ENCODE assay signal across 8 cellular contexts in the genomic region with DNA sequence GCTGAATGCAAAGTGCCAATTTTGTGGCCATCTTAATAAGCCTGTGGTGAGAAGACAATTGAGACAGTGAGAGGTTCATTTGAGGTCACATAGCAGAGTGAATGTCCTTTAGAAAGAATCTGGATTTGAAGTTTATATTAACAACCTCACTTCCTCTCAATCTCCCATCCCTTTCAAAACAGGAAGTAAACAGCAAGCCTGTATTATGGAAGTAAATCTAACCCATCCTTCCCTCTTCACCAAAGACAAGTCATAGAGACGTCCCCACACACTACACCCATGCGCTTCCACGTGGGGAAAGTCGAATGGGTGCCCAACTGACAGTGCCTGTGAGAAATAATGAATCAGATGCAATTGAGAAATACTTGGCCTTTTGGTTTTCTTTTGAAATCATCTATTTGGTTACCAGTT. TPM values are rescaled to one million over a fixed set of nuclear protein-coding genes. Genes with fewer than 3 reads are reported as not detected.
DNase-seq lines count a peak whose midpoint lies in the region; ATAC-seq and TF ChIP-seq lines count a peak whose summit lies in the region.

No MANE protein-coding gene starts in this region.

- peak overlapping the region; percentile 90 for H3K27ac Mint-ChIP-seq in CD8-positive, alpha-beta T cell

- H3K27me3 ChIP-seq in CD8-positive, alpha-beta T cell (ENCODE audit: insufficient read depth, low read length): no peaks in the 10 kb centered on the region

- peaks cover 10% of the 10 kb centered on the region for H3K36me3 ChIP-seq in CD8-positive, alpha-beta T cell (ENCODE audit: insufficient read depth, low read length)

- H3K4me3 ChIP-seq in CD8-positive, alpha-beta T cell (ENCODE audit: low read depth, low read length): no peak overlapping the region
- H3K4me3 ChIP-seq in skeletal muscle cell (ENCODE audit: low read depth, low read length): no peak overlapping the region
- no peak overlapping the region for H3K4me3 ChIP-seq in coronary artery

- peak overlapping the region; percentile 26 for H3K4me3 Mint-ChIP-seq in CD8-positive, alpha-beta T cell

- H3K27me3 Mint-ChIP-seq in CD8-positive, alpha-beta T cell (ENCODE audit: low read depth): no peaks in the 10 kb centered on the region

- POLR2A ChIA-PET in CD8-positive, alpha-beta T cell (lab: Charles Lee): no interaction called here

- H3K4me1 Mint-ChIP-seq in CD8-positive, alpha-beta T cell (ENCODE audit: low read depth): peaks cover 80% of the 10 kb centered on the region

- H3K9me3 Mint-ChIP-seq in CD8-positive, alpha-beta T cell: no peaks in the 10 kb centered on the region

- intact Hi-C loops in CD8-positive, alpha-beta T cell (cut with DNase I, micrococcal nuclease): loop anchor here in 1 of 2 experiments (5.0 kb wide), 1 partner anchor 37 kb away; no protein-coding TSS in a partner anchor

- CTCF ChIA-PET in CD8-positive, alpha-beta T cell (lab: Charles Lee): interaction anchor here (1.9 kb wide), 1 partner anchor 74 kb away, joined by 6 read pairs; no protein-coding TSS in a partner anchor

- peaks cover 57% of the 10 kb centered on the region for H3K36me3 Mint-ChIP-seq in CD8-positive, alpha-beta T cell

- peak in 1 of 7 experiments; percentile 16 for DNase-seq in CD8-positive, alpha-beta T cell
- DNase-seq in SKM-1 (lab: John Stamatoyannopoulos, UW; ENCODE audit: unreplicated experiment): peak; percentile 76
- DNase-seq in dermis microvascular lymphatic vessel endothelial cell (ENCODE audit: low read depth in 2 of 2): peak; percentile 16 to 25
- DNase-seq in skeletal muscle cell (ENCODE audit: low read depth): peak; percentile 11
- no peak for DNase-seq in coronary artery (ENCODE audit: low spot score)
- no peak for DNase-seq in T1000 (lab: John Stamatoyannopoulos, UW)
- no peak for DNase-seq in NCI-H2196 (lab: John Stamatoyannopoulos, UW; ENCODE audit: unreplicated experiment)

- no peaks in the 10 kb centered on the region for H3K9me3 ChIP-seq in CD8-positive, alpha-beta T cell (ENCODE audit: low read length)

- TF ChIP-seq CTCF in CD8-positive, alpha-beta T cell (IDR thresholded peaks at IDR 0.05): no peak
- TF ChIP-seq CTCF in coronary artery (IDR thresholded peaks at IDR 0.05): no peak

- ATAC-seq in CD8-positive, alpha-beta T cell: peak; percentile 48
- no peak for ATAC-seq in GM19328 (IDR thresholded peaks at IDR 0.05; ENCODE audit: unreplicated experiment)

- peak overlapping the region; percentile 3 for H3K27ac ChIP-seq in CD8-positive, alpha-beta T cell (ENCODE audit: low read depth, low read length)
- H3K27ac ChIP-seq in coronary artery: no peak overlapping the region

- H3K4me1 ChIP-seq in CD8-positive, alpha-beta T cell (ENCODE audit: insufficient read depth, low read length): peaks cover 79% of the 10 kb centered on the region

RNA-seq across cellular contexts. Expression of gene CCND3, which starts 28.8 kb away (rescaled TPM):
- 100 to 1,000 TPM; 129 to 135 TPM for total RNA-seq in CD8-positive, alpha-beta T cell
- total RNA-seq in dermis microvascular lymphatic vessel endothelial cell: 31.3 and 55.6 TPM in 2 replicates

RNA-seq across cellular contexts. Expression of gene BYSL, which starts 49.1 kb away (rescaled TPM):
- total RNA-seq in CD8-positive, alpha-beta T cell: 1 to 10 TPM; 3.2 to 6.2 TPM
- total RNA-seq in dermis microvascular lymphatic vessel endothelial cell: 14.8 and 18.8 TPM in 2 replicates

RNA-seq across cellular contexts. Expression of gene MED20, which starts 49.5 kb away (rescaled TPM):
- 1 to 10 TPM; 1.8 TPM for total RNA-seq in CD8-positive, alpha-beta T cell
- total RNA-seq in dermis microvascular lymphatic vessel endothelial cell: 28.5 and 34.3 TPM in 2 replicates

Comparison
In these comparisons a context has a peak if more than half of its experiments do, and no peak if none do; other contexts are left out.
1. DNase-seq: peak in SKM-1 (single experiment), dermis microvascular lymphatic vessel endothelial cell (2 of 2) and skeletal muscle cell (single experiment); none in coronary artery (single experiment), T1000 (single experiment) and NCI-H2196 (single experiment).
2. RNA of gene MED20, which starts 49.5 kb away (total RNA-seq): 28.5 to 34.3 TPM in dermis microvascular lymphatic vessel endothelial cell; 1.8 TPM in CD8-positive, alpha-beta T cell; every median in the first group is over 10 times any median in the second.